In genomic region chr6:129732542-129732941, GRCh38 we compare ENCODE assay signal across 26 cellular contexts.
"Had no signal": no experiment of that assay in that cellular context is flagged by ENCODE, and none has a peak within 500 bp of the region (broad histone marks: within the 10 kb centered on the region; RNA-seq: fewer than 3 reads in every experiment).

No MANE protein-coding gene starts in this region.

- ATAC-seq: activated CD4-positive, CD25-positive, alpha-beta regulatory T cell treated with anti-CD3 and anti-CD28 coated beads, Interleukin-2, amount 50 U/mL, for 24 hours; activated naive CD4-positive, alpha-beta T cell treated with anti-CD3 and anti-CD28 coated beads, Interleukin-2, amount 50 U/mL, for 72 hours; body of pancreas; effector memory CD8-positive, alpha-beta T cell; mucosa of descending colon; T-cell; upper lobe of right lung had no signal

- H3K27me3 Mint-ChIP-seq: activated CD4-positive, alpha-beta memory T cell treated with anti-CD3 and anti-CD28 coated beads, Interleukin-2, amount 10 ng/mL, durations not matched to agents 7 days and 5 days; activated CD4-positive, alpha-beta T cell treated with anti-CD3 and anti-CD28 coated beads, Interleukin-2, amount 10 ng/mL, durations not matched to agents 7 days and 5 days; effector memory CD8-positive, alpha-beta T cell; T-cell had no signal

- H3K4me3 Mint-ChIP-seq: activated CD4-positive, alpha-beta memory T cell treated with anti-CD3 and anti-CD28 coated beads, Interleukin-2, amount 10 ng/mL, durations not matched to agents 7 days and 5 days; activated CD4-positive, alpha-beta T cell treated with anti-CD3 and anti-CD28 coated beads, Interleukin-2, amount 10 ng/mL, durations not matched to agents 7 days and 5 days; effector memory CD8-positive, alpha-beta T cell; nephron; T-cell; T-helper 2 cell treated with Interferon-gamma antibody and Interleukin-4, amounts not matched to agents 5 μg/mL and 100 μg/mL, for 36 hours had no signal

- H3K27me3 ChIP-seq: body of pancreas, esophagus squamous epithelium, spleen, suprapubic skin, tibial artery, upper lobe of right lung had no signal

- H3K9me3 ChIP-seq: body of pancreas, esophagus squamous epithelium, left ventricle myocardium inferior, mucosa of descending colon, spleen, suprapubic skin, tibial artery, upper lobe of right lung had no signal

- H3K27ac ChIP-seq: body of pancreas, esophagus squamous epithelium, left ventricle myocardium inferior, spleen, suprapubic skin, tibial artery, upper lobe of right lung, WERI-Rb-1 had no signal

- H3K36me3 Mint-ChIP-seq: activated naive CD4-positive, alpha-beta T cell treated with anti-CD3 and anti-CD28 coated beads, Interleukin-2, amount 50 U/mL, for 72 hours; T-cell had no signal

- H3K27ac Mint-ChIP-seq: activated CD4-positive, alpha-beta memory T cell treated with anti-CD3 and anti-CD28 coated beads, Interleukin-2, amount 10 ng/mL, durations not matched to agents 7 days and 5 days; activated CD4-positive, alpha-beta T cell treated with anti-CD3 and anti-CD28 coated beads, Interleukin-2, amount 10 ng/mL, durations not matched to agents 7 days and 5 days; activated naive CD4-positive, alpha-beta T cell treated with anti-CD3 and anti-CD28 coated beads, Interleukin-2, amount 50 U/mL, for 72 hours; activated T-helper 2 cell treated with anti-CD3 and anti-CD28 coated beads, Interferon-gamma antibody, Interleukin-2, Interleukin-4, amounts not matched to agents 10 μg/mL and 5 μg/mL and 100 μg/mL, durations not matched to agents 14 hours and 24 hours and 36 hours; effector memory CD8-positive, alpha-beta T cell; nephron; T-cell; T-helper 2 cell treated with Interferon-gamma antibody and Interleukin-4, amounts not matched to agents 5 μg/mL and 100 μg/mL, for 36 hours had no signal

- H3K4me1 Mint-ChIP-seq: nephron had no signal

- H3K36me3 ChIP-seq: esophagus squamous epithelium, left ventricle myocardium inferior, spleen, suprapubic skin, tibial artery, upper lobe of right lung, WERI-Rb-1 had no signal

- H3K4me3 ChIP-seq: body of pancreas, esophagus squamous epithelium, left ventricle myocardium inferior, lung, mucosa of descending colon, spleen, suprapubic skin, tibial artery, upper lobe of right lung had no signal

- DNase-seq: activated CD4-positive, alpha-beta memory T cell treated with anti-CD3 and anti-CD28 coated beads, Interleukin-2, amount 10 ng/mL, durations not matched to agents 7 days and 5 days; activated CD4-positive, alpha-beta T cell treated with anti-CD3 and anti-CD28 coated beads, Interleukin-2, amount 10 ng/mL, durations not matched to agents 7 days and 5 days; activated T-cell treated with anti-CD3 and anti-CD28 coated beads, Interleukin-2, amount 50 U/mL, for 48 hours; aorta; body of pancreas; caudate nucleus; cortex of kidney; effector memory CD8-positive, alpha-beta T cell; esophagus squamous epithelium; left ventricle myocardium inferior; mucosa of descending colon; posterior cingulate gyrus; right cardiac atrium; spleen; stimulated activated naive CD4-positive, alpha-beta T cell; T-cell; tibial artery; upper lobe of right lung; WERI-Rb-1 had no signal

- H3K4me1 ChIP-seq: body of pancreas, esophagus squamous epithelium, left ventricle myocardium inferior, suprapubic skin, tibial artery had no signal
